25 cellular contexts compared by ENCODE assay signal in genomic region chr5:110413856-110414255, GRCh38.
A peak's percentile ranks its signal among the peaks of the same experiment; 100 is the strongest.
DNase-seq lines count a peak whose midpoint lies in the region; ATAC-seq and TF ChIP-seq lines count a peak whose summit lies in the region.
"Had no signal": no experiment of that assay in that cellular context is flagged by ENCODE, and none has a peak within 500 bp of the region (broad histone marks: within the 10 kb centered on the region; RNA-seq: fewer than 3 reads in every experiment).

No MANE protein-coding gene starts in this region.

- intact Hi-C loops in thyroid gland (cut with DNase I) = no loop called here

- H3K27ac ChIP-seq in thyroid gland = no peak overlapping the region
- H3K27ac ChIP-seq: epithelial cell of prostate, psoas muscle, RWPE1 had no signal

- H3K4me3 ChIP-seq in thyroid gland (replicated peaks in 1 of 3) = no peak overlapping the region
- H3K4me3 ChIP-seq: K562, MG63, psoas muscle had no signal

- H3K9me3 ChIP-seq in thyroid gland = no peaks in the 10 kb centered on the region
- H3K9me3 ChIP-seq: MG63, psoas muscle had no signal

- WGBS in thyroid gland, 2 donors = 82 to 90% methylated on average over 2 of the region's 2 CpGs

- no peaks in the 10 kb centered on the region for H3K36me3 ChIP-seq in thyroid gland
- H3K36me3 ChIP-seq: MG63 had no signal

- H3K27me3 ChIP-seq in thyroid gland = no peaks in the 10 kb centered on the region

- H3K4me1 ChIP-seq in thyroid gland = no peaks in the 10 kb centered on the region
- H3K4me1 ChIP-seq: psoas muscle had no signal

- TF ChIP-seq CTCF in thyroid gland (IDR thresholded peaks at IDR 0.05) = no peak

- DNase-seq in EL (peak; percentile 19), amniotic epithelial cell (ENCODE audit: low read depth) (peak; percentile 59), fibroblast of peridontal ligament (ENCODE audit: extremely low read depth) (peak; percentile 1), myocyte (ENCODE audit: low read depth) (peak; percentile 30), NOMO-1 treated with dmso at 0.1 percent for 144 hours (lab: John Stamatoyannopoulos, UW; ENCODE audit: unreplicated experiment) (no peak), thyroid gland (no peak)
- DNase-seq in stimulated activated naive CD8-positive, alpha-beta T cell treated with anti-CD3 and anti-CD28 coated beads, Interleukin-15, Interleukin-2, amounts not matched to agents 100 U/mL and 50 U/mL, for 24 hours = no peak
- DNase-seq: activated T-cell treated with anti-CD3 and anti-CD28 coated beads for 4 hours; DMS153; hippocampal formation; immature natural killer cell; MG63; NCI-H1105 treated with DMSO at 0.1 percent for 48 hours; NCI-H2029 treated with DMSO at 0.1 percent for 48 hours; NCI-H345; NCI-H774; nucleus accumbens; psoas muscle; stimulated activated naive CD8-positive, alpha-beta T cell treated with anti-CD3 and anti-CD28 coated beads, Interleukin-15, amount 100 ng/mL, for 72 hours had no signal

- no peak for ATAC-seq in HG03354 (IDR thresholded peaks at IDR 0.05; ENCODE audit: poor library complexity, severe bottlenecking, unreplicated experiment)
- no peak for ATAC-seq in stimulated activated naive CD8-positive, alpha-beta T cell treated with anti-CD3 and anti-CD28 coated beads, Interleukin-15, Interleukin-2, amounts not matched to agents 100 U/mL and 50 U/mL, for 24 hours
- ATAC-seq: HCT116; K562; naive thymus-derived CD4-positive, alpha-beta T cell; psoas muscle; stimulated activated naive CD8-positive, alpha-beta T cell treated with anti-CD3 and anti-CD28 coated beads, Interleukin-15, amount 100 ng/mL, for 72 hours had no signal

- TF ChIP-seq POLR2A in thyroid gland (IDR thresholded peaks at IDR 0.05) = no peak

Comparison
In these comparisons a context has a peak if more than half of its experiments do, and no peak if none do; other contexts are left out.
1. DNase-seq: peak in EL (single experiment), amniotic epithelial cell (single experiment), fibroblast of peridontal ligament (single experiment) and myocyte (single experiment); none in NOMO-1 treated with dmso at 0.1 percent for 144 hours (single experiment), thyroid gland (0 of 2) and stimulated activated naive CD8-positive, alpha-beta T cell treated with anti-CD3 and anti-CD28 coated beads, Interleukin-15, Interleukin-2, amounts not matched to agents 100 U/mL and 50 U/mL, for 24 hours (single experiment).